ENCODE assay signal across 4 cellular contexts in genomic region chr7:65926588-65926987, GRCh38.
A peak's percentile ranks its signal among the peaks of the same experiment; 100 is the strongest.
TF ChIP-seq lines count a peak whose summit lies in the region.

No MANE protein-coding gene starts in this region.

TF ChIP-seq in SK-N-SH treated with all-trans-retinoic acid at 6 μM for 48 hours, 23 proteins besides CTCF, POLR2A, EP300 and RAD21:
- TF ChIP-seq ZNF8 (CRISPR knock-in tag; IDR thresholded peaks at IDR 0.05) (peak; percentile 52), TSHZ2 (CRISPR knock-in tag; IDR thresholded peaks at IDR 0.05) (no peak)

TF ChIP-seq in SK-N-SH, 30 proteins besides CTCF, POLR2A, EP300 and RAD21:
- TF ChIP-seq FOSL2 (IDR thresholded peaks at IDR 0.05; ENCODE audit: borderline replicate concordance, low read depth) (no peak), RCOR1 (IDR thresholded peaks at IDR 0.05; ENCODE audit: low read length) (no peak), NFIC (IDR thresholded peaks at IDR 0.05; ENCODE audit: borderline replicate concordance) (no peak), ELF1 (IDR thresholded peaks at IDR 0.05) (no peak), FOXM1 (IDR thresholded peaks at IDR 0.05; ENCODE audit: low read depth) (no peak), IRF3 (IDR thresholded peaks at IDR 0.05; ENCODE audit: low read depth, low read length) (no peak), TEAD4 (IDR thresholded peaks at IDR 0.05; ENCODE audit: borderline replicate concordance, insufficient read depth) (no peak), MAX (IDR thresholded peaks at IDR 0.05; ENCODE audit: low read depth) (no peak)
TF ChIP-seq in SK-N-SH: peak in this region for 0.

TF ChIP-seq in HEK293, 187 proteins besides CTCF, POLR2A, EP300 and RAD21:
- TF ChIP-seq ZNF48 (tag by site-specific recombination; IDR thresholded peaks at IDR 0.05), result no peak
- TF ChIP-seq PRDM2 (tag by site-specific recombination; IDR thresholded peaks at IDR 0.05; ENCODE audit: borderline replicate concordance), result no peak
- no peak for TF ChIP-seq ZNF311 (tag by site-specific recombination; IDR thresholded peaks at IDR 0.05; ENCODE audit: borderline replicate concordance)
- TF ChIP-seq ZNF768 (tag by site-specific recombination; IDR thresholded peaks at IDR 0.05), result no peak
- peak; percentile 65 for TF ChIP-seq ZNF146 (tag by site-specific recombination; IDR thresholded peaks at IDR 0.05)
- TF ChIP-seq ZNF248 (tag by site-specific recombination; IDR thresholded peaks at IDR 0.05), result no peak
- no peak for TF ChIP-seq FEZF1 (tag by site-specific recombination; IDR thresholded peaks at IDR 0.05)
- no peak for TF ChIP-seq HOXA7 (CRISPR knock-in tag; IDR thresholded peaks at IDR 0.05; ENCODE audit: borderline replicate concordance)

TF ChIP-seq in K562, 482 proteins besides CTCF, POLR2A, EP300 and RAD21:
- peak; percentile 64 for TF ChIP-seq ZNF146 (CRISPR knock-in tag; IDR thresholded peaks at IDR 0.05; ENCODE audit: unreplicated experiment)
- no peak for TF ChIP-seq SIRT6 (IDR thresholded peaks at IDR 0.05; ENCODE audit: low read depth, low read length)
